In the genomic region with DNA sequence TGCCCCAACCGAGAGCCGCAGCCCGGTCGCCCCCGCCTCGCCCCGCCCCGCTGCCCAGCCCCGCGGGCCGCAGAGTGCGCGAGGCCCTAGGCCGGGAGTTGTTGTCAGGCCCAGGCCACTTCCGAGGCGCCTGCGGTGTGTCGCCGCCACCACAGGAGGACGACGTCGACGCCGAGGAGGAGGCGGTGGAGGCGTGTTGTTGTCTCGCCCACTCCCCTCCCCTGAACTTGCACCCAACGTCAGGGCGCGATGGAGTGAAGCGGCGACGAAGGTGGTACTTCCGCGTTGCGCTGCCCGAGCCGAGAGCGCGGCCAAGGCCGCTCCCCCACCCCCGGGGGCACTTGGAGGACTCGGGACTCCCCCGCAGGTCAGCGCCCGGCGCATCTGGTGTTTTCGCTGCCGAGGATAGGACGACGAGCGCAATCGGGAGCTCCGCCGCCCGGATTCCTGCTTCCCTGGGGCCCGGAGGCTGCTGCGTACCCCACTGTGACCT, we compare ENCODE assay signal across 8 cellular contexts. TPM values are rescaled to one million over a fixed set of nuclear protein-coding genes. Genes with fewer than 3 reads are reported as not detected.
DNase-seq lines count a peak whose midpoint lies in the region; FAIRE-seq and TF ChIP-seq lines count a peak whose summit lies in the region.

A gene (plus strand): TSS at position 277 of the 493 bp plus-strand sequence. CDS start 386 bp downstream, outside the sequence.

- H3K4me1 ChIP-seq in HEK293 (ENCODE audit: control insufficient read depth, insufficient read depth, low read length) (no peaks in the 10 kb centered on the region), adrenal gland (replicated peaks in 1 of 2) (peaks cover 16 to 35% of the 10 kb centered on the region in 2 donors), left ventricle myocardium inferior (peaks cover 61% of the 10 kb centered on the region)

- POLR2A ChIA-PET in HEK293 (lab: Yijun Ruan, JAX): interaction anchor here (0.5 to 2.0 kb wide), 7 partner anchors 10 to 368 kb away, joined by 3 to 9 read pairs (median 4); a partner anchor contains a TSS

- FAIRE-seq in urothelium cell line (lab: Jason Lieb, UNC): peak; percentile 79

- H3K36me3 ChIP-seq in HEK293 (ENCODE audit: control insufficient read depth in 2 of 2, insufficient read depth in 1 of 2, low read length in 2 of 2): peaks cover 0 to 6% of the 10 kb centered on the region in 2 experiments; a peak in 1 of 3 replicates
- no peaks in the 10 kb centered on the region for H3K36me3 ChIP-seq in adrenal gland (replicated peaks in 1 of 2)
- no peaks in the 10 kb centered on the region for H3K36me3 ChIP-seq in left ventricle myocardium inferior

- CTCF ChIA-PET in HEK293 (lab: Yijun Ruan, JAX): interaction anchor here (0.7 to 2.0 kb wide), 2 partner anchors 43 to 103 kb away, joined by 3 to 5 read pairs; no protein-coding TSS in a partner anchor

- H3K27ac ChIP-seq in HEK293 (ENCODE audit: extremely low read depth, low read depth, low read length): peak within 1 kb of the TSS; percentile 99
- H3K27ac ChIP-seq in adrenal gland: peak within 1 kb of the TSS; percentile 98 to 100 (median 99)
- H3K27ac ChIP-seq in left ventricle myocardium inferior (replicated peaks): peak within 1 kb of the TSS; percentile 98

- no peak for TF ChIP-seq POLR2A in adrenal gland (IDR thresholded peaks at IDR 0.05)

- H3K9me3 ChIP-seq in HEK293 (ENCODE audit: control insufficient read depth, insufficient read depth, low read depth, low read length): no peaks in the 10 kb centered on the region
- H3K9me3 ChIP-seq in adrenal gland (replicated peaks in 1 of 3): no peaks in the 10 kb centered on the region
- no peaks in the 10 kb centered on the region for H3K9me3 ChIP-seq in left ventricle myocardium inferior (replicated peaks)

- DNase-seq in GM10266 (ENCODE audit: extremely low spot score): peak; percentile 87
- DNase-seq in MV-4-11 (lab: John Stamatoyannopoulos, UW): peak; percentile 88
- peak; percentile 84 to 96 (median 91) for DNase-seq in T-helper 1 cell
- peak; percentile 72 to 87 (median 78) for DNase-seq in adrenal gland
- DNase-seq in left ventricle myocardium inferior: peak; percentile 76
- no peak for DNase-seq in pulmonary artery endothelial cell (ENCODE audit: low read depth, low spot score)
- peak; percentile 81 for DNase-seq in urothelium cell line (ENCODE audit: low spot score)

- peak; percentile 9 for TF ChIP-seq CTCF in GM10266 (IDR thresholded peaks at IDR 0.05; ENCODE audit: control insufficient read depth, insufficient read depth, low read depth, missing control alignments)
- TF ChIP-seq CTCF in HEK293 (tag by site-specific recombination; IDR thresholded peaks at IDR 0.05): 0 out of 2 replicates have a peak, but pooled peaks have one; percentile 13
- TF ChIP-seq CTCF in adrenal gland (IDR thresholded peaks at IDR 0.05): peak in 2 of 6 experiments; percentile 14 to 31
- peak; percentile 37 for TF ChIP-seq CTCF in left ventricle myocardium inferior (IDR thresholded peaks at IDR 0.05; ENCODE audit: borderline replicate concordance)

- no peaks in the 10 kb centered on the region for H3K27me3 ChIP-seq in adrenal gland
- no peaks in the 10 kb centered on the region for H3K27me3 ChIP-seq in left ventricle myocardium inferior (ENCODE audit: low read depth)

- peak within 1 kb of the TSS; percentile 99 for H3K4me3 ChIP-seq in HEK293 (ENCODE audit: low read depth, low read length)
- peak within 1 kb of the TSS; percentile 85 to 95 (median 90) for H3K4me3 ChIP-seq in adrenal gland
- peak within 1 kb of the TSS; percentile 92 for H3K4me3 ChIP-seq in left ventricle myocardium inferior

- intact Hi-C loops in adrenal gland (cut with DNase I) (loop anchor here in 1 of 2 donors (5.0 to 10.0 kb wide), 2 partner anchors 65 to 102 kb away; no protein-coding TSS in a partner anchor), left ventricle myocardium inferior (cut with micrococcal nuclease) (loop anchor here (10.0 kb wide), 1 partner anchor 105 kb away; no protein-coding TSS in a partner anchor)

- WGBS in adrenal gland, 4 donors: 0 to 1% (median 0%) methylated on average over 22 to 58 of the region's 58 CpGs; no CpG with 5 or more reads in 1 of the 4 donors

TF ChIP-seq in HEK293, 187 proteins besides CTCF, POLR2A, EP300 and RAD21 (continues in another document):
- TF ChIP-seq KLF1 (tag by site-specific recombination; IDR thresholded peaks at IDR 0.05) (0 out of 2 replicates have a peak, but pooled peaks have one; percentile 36), ZNF768 (tag by site-specific recombination; IDR thresholded peaks at IDR 0.05) (no peak), ZNF366 (tag by site-specific recombination; conservative IDR thresholded peaks at IDR 0.05) (no peak), ZNF23 (tag by site-specific recombination; IDR thresholded peaks at IDR 0.05; ENCODE audit: borderline replicate concordance) (no peak), YY2 (tag by site-specific recombination; IDR thresholded peaks at IDR 0.05) (no peak), MZF1 (tag by site-specific recombination; IDR thresholded peaks at IDR 0.05; ENCODE audit: borderline replicate concordance) (no peak), ZBTB20 (tag by site-specific recombination; IDR thresholded peaks at IDR 0.05) (peak; percentile 22; the same call in 1 of the 2 replicates), ZNF830 (tag by site-specific recombination; IDR thresholded peaks at IDR 0.05; ENCODE audit: low read depth) (no peak), GFI1B (tag by site-specific recombination; IDR thresholded peaks at IDR 0.05) (no peak), ZNF529 (tag by site-specific recombination; IDR thresholded peaks at IDR 0.05; ENCODE audit: insufficient replicate concordance) (no peak), KLF9 (tag by site-specific recombination; IDR thresholded peaks at IDR 0.05; ENCODE audit: low read depth) (peak; percentile 47; the same call in 1 of the 2 replicates), SP3 (tag by site-specific recombination; IDR thresholded peaks at IDR 0.05) (no peak; the same call in 1 of the 2 replicates), EGR2 (tag by site-specific recombination; IDR thresholded peaks at IDR 0.05; ENCODE audit: low read depth) (peak; percentile 67), ZNF610 (tag by site-specific recombination; IDR thresholded peaks at IDR 0.05; ENCODE audit: borderline replicate concordance) (no peak), KLF8 (tag by site-specific recombination; IDR thresholded peaks at IDR 0.05) (peak; percentile 75), KLF10 (tag by site-specific recombination; IDR thresholded peaks at IDR 0.05) (no peak), ZNF223 (tag by site-specific recombination; IDR thresholded peaks at IDR 0.05) (no peak), ZBTB7A (tag by site-specific recombination; IDR thresholded peaks at IDR 0.05; ENCODE audit: low read depth) (0 out of 2 replicates have a peak, but pooled peaks have one; percentile 18), MYNN (tag by site-specific recombination; IDR thresholded peaks at IDR 0.05; ENCODE audit: borderline replicate concordance) (no peak), BCL11B (tag by site-specific recombination; IDR thresholded peaks at IDR 0.05; ENCODE audit: low read depth) (0 out of 2 replicates have a peak, but pooled peaks have one; percentile 14), ZNF629 (tag by site-specific recombination; IDR thresholded peaks at IDR 0.05) (0 out of 2 replicates have a peak, but pooled peaks have one; percentile 14), MEIS1 (CRISPR knock-in tag; IDR thresholded peaks at IDR 0.05; ENCODE audit: borderline replicate concordance) (no peak), ZBTB48 (tag by site-specific recombination; IDR thresholded peaks at IDR 0.05) (no peak)
- TF ChIP-seq, protein P1, sequence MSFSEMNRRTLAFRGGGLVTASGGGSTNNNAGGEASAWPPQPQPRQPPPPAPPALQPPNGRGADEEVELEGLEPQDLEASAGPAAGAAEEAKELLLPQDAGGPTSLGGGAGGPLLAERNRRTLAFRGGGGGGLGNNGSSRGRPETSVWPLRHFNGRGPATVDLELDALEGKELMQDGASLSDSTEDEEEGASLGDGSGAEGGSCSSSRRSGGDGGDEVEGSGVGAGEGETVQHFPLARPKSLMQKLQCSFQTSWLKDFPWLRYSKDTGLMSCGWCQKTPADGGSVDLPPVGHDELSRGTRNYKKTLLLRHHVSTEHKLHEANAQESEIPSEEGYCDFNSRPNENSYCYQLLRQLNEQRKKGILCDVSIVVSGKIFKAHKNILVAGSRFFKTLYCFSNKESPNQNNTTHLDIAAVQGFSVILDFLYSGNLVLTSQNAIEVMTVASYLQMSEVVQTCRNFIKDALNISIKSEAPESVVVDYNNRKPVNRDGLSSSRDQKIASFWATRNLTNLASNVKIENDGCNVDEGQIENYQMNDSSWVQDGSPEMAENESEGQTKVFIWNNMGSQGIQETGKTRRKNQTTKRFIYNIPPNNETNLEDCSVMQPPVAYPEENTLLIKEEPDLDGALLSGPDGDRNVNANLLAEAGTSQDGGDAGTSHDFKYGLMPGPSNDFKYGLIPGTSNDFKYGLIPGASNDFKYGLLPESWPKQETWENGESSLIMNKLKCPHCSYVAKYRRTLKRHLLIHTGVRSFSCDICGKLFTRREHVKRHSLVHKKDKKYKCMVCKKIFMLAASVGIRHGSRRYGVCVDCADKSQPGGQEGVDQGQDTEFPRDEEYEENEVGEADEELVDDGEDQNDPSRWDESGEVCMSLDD (tag by site-specific recombination; IDR thresholded peaks at IDR 0.05): peak; percentile 53; the same call in 1 of the 2 replicates
- TF ChIP-seq, protein P2, sequence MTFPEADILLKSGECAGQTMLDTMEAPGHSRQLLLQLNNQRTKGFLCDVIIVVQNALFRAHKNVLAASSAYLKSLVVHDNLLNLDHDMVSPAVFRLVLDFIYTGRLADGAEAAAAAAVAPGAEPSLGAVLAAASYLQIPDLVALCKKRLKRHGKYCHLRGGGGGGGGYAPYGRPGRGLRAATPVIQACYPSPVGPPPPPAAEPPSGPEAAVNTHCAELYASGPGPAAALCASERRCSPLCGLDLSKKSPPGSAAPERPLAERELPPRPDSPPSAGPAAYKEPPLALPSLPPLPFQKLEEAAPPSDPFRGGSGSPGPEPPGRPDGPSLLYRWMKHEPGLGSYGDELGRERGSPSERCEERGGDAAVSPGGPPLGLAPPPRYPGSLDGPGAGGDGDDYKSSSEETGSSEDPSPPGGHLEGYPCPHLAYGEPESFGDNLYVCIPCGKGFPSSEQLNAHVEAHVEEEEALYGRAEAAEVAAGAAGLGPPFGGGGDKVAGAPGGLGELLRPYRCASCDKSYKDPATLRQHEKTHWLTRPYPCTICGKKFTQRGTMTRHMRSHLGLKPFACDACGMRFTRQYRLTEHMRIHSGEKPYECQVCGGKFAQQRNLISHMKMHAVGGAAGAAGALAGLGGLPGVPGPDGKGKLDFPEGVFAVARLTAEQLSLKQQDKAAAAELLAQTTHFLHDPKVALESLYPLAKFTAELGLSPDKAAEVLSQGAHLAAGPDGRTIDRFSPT (tag by site-specific recombination; IDR thresholded peaks at IDR 0.05): 0 out of 2 replicates have a peak, but pooled peaks have one; percentile 46

RNA-seq across cellular contexts. Expression of the gene that starts here (rescaled TPM):
- total RNA-seq in adrenal gland: 10 to 100 TPM; 33.8 to 77.7 (median 40.2) TPM
- polyA plus RNA-seq in adrenal gland: 10 to 100 TPM; 21.2 to 47.7 (median 29.8) TPM
- 22.7 TPM for total RNA-seq in left ventricle myocardium inferior
- total RNA-seq in pulmonary artery endothelial cell: 45.8 and 60.8 TPM in 2 replicates
